ENCODE assay signal across 8 cellular contexts in genomic region chrX:47217852-47218279, GRCh38. TPM values are rescaled to one million over a fixed set of nuclear protein-coding genes. Genes with fewer than 3 reads are reported as not detected.
DNase-seq lines count a peak whose midpoint lies in the region; ATAC-seq and TF ChIP-seq lines count a peak whose summit lies in the region.

No MANE protein-coding gene starts in this region.

- H3K79me2 ChIP-seq in GM23248 (ENCODE audit: insufficient read depth) = peaks cover 39% of the 10 kb centered on the region

- peak overlapping the region; percentile 73 for H2AFZ ChIP-seq in GM23248

- H3K27me3 ChIP-seq in GM23248 (replicated peaks; ENCODE audit: insufficient read depth) = no peaks in the 10 kb centered on the region

- peak overlapping the region; percentile 72 for H3K4me2 ChIP-seq in GM23248 (ENCODE audit: unreplicated experiment)

- peaks cover 31% of the 10 kb centered on the region for H3F3A ChIP-seq in GM23248 (ENCODE audit: insufficient read depth)

- peak overlapping the region; percentile 100 for H3K9ac ChIP-seq in GM23248

- no peaks in the 10 kb centered on the region for H3K9me3 ChIP-seq in GM23248 (ENCODE audit: low read depth)

- peak; percentile 81 to 83 for ATAC-seq in naive thymus-derived CD8-positive, alpha-beta T cell
- ATAC-seq in stimulated activated naive B cell treated with anti-CD40 and anti-IgM and Interleukin-4, amounts not matched to agents 10 μg/mL and 1 μg/mL and 100 μg/mL, for 72 hours (replicated peaks) = peak; percentile 87 to 88

- H3K9me2 ChIP-seq in GM23248 (ENCODE audit: insufficient read depth) = no peaks in the 10 kb centered on the region

- H4K20me1 ChIP-seq in GM23248 (ENCODE audit: insufficient read depth) = no peaks in the 10 kb centered on the region

- peak overlapping the region; percentile 99 for H3K27ac Mint-ChIP-seq in activated T-helper 2 cell treated with anti-CD3 and anti-CD28 coated beads, Interferon-gamma antibody, Interleukin-2, Interleukin-4, amounts not matched to agents 10 μg/mL and 5 μg/mL and 100 μg/mL, durations not matched to agents 14 hours and 24 hours and 36 hours
- H3K27ac Mint-ChIP-seq in naive thymus-derived CD8-positive, alpha-beta T cell = peak overlapping the region; percentile 96 to 100 (median 99)
- peak overlapping the region; percentile 99 for H3K27ac Mint-ChIP-seq in stimulated activated naive B cell treated with anti-CD40 and anti-IgM and Interleukin-4, amounts not matched to agents 10 μg/mL and 1 μg/mL and 100 μg/mL, for 72 hours

- DNase-seq in DMS79 treated with DMSO at 0.1 percent for 48 hours (lab: John Stamatoyannopoulos, UW) (peak; percentile 95), GM23248 (peak; percentile 97), Kasumi-1 (lab: John Stamatoyannopoulos, UW) (peak; percentile 95), RPMI7951 (ENCODE audit: low read depth) (peak; percentile 99), fibroblast of mammary gland (ENCODE audit: low read depth) (peak; percentile 99)
- peak; percentile 93 for DNase-seq in activated T-helper 2 cell treated with anti-CD3 and anti-CD28 coated beads, Interferon-gamma antibody, Interleukin-2, Interleukin-4, amounts not matched to agents 10 μg/mL and 5 μg/mL and 100 μg/mL, durations not matched to agents 14 hours and 24 hours and 36 hours (ENCODE audit: low spot score)
- DNase-seq in naive thymus-derived CD8-positive, alpha-beta T cell = peak; percentile 82 to 100 (median 96)
- DNase-seq in stimulated activated naive B cell treated with anti-CD40 and anti-IgM and Interleukin-4, amounts not matched to agents 10 μg/mL and 1 μg/mL and 100 μg/mL, for 72 hours = peak; percentile 99

- no peaks in the 10 kb centered on the region for H3K9me3 Mint-ChIP-seq in activated T-helper 2 cell treated with anti-CD3 and anti-CD28 coated beads, Interferon-gamma antibody, Interleukin-2, Interleukin-4, amounts not matched to agents 10 μg/mL and 5 μg/mL and 100 μg/mL, durations not matched to agents 14 hours and 24 hours and 36 hours
- no peaks in the 10 kb centered on the region for H3K9me3 Mint-ChIP-seq in naive thymus-derived CD8-positive, alpha-beta T cell
- H3K9me3 Mint-ChIP-seq in stimulated activated naive B cell treated with anti-CD40 and anti-IgM and Interleukin-4, amounts not matched to agents 10 μg/mL and 1 μg/mL and 100 μg/mL, for 72 hours = no peaks in the 10 kb centered on the region

- in situ Hi-C loops in GM23248 (cut with MboI) = loop anchor here (25.0 kb wide), 1 partner anchor 169 kb away; no protein-coding TSS in a partner anchor

- peaks cover 72% of the 10 kb centered on the region for H3K36me3 Mint-ChIP-seq in activated T-helper 2 cell treated with anti-CD3 and anti-CD28 coated beads, Interferon-gamma antibody, Interleukin-2, Interleukin-4, amounts not matched to agents 10 μg/mL and 5 μg/mL and 100 μg/mL, durations not matched to agents 14 hours and 24 hours and 36 hours (ENCODE audit: low read depth)
- H3K36me3 Mint-ChIP-seq in naive thymus-derived CD8-positive, alpha-beta T cell = peaks cover 0 to 35% (median 2%) of the 10 kb centered on the region in 3 donors
- H3K36me3 Mint-ChIP-seq in stimulated activated naive B cell treated with anti-CD40 and anti-IgM and Interleukin-4, amounts not matched to agents 10 μg/mL and 1 μg/mL and 100 μg/mL, for 72 hours = peaks cover 27 to 58% of the 10 kb centered on the region in 2 donors

- H3K4me3 ChIP-seq in GM23248 = peak overlapping the region; percentile 85
- H3K4me3 ChIP-seq in fibroblast of mammary gland (ENCODE audit: control insufficient read depth, low read depth, low read length) = peak overlapping the region; percentile 77

- intact Hi-C loops in activated T-helper 2 cell treated with anti-CD3 and anti-CD28 coated beads, Interferon-gamma antibody, Interleukin-2, Interleukin-4, amounts not matched to agents 10 μg/mL and 5 μg/mL and 100 μg/mL, durations not matched to agents 14 hours and 24 hours and 36 hours (cut with micrococcal nuclease) = loop anchor here (1.0 to 2.0 kb wide), 3 partner anchors 15 to 433 kb away; partner anchors contain the start of genes ELK1, UBA1 and USP11

- H3K4me3 Mint-ChIP-seq in activated T-helper 2 cell treated with anti-CD3 and anti-CD28 coated beads, Interferon-gamma antibody, Interleukin-2, Interleukin-4, amounts not matched to agents 10 μg/mL and 5 μg/mL and 100 μg/mL, durations not matched to agents 14 hours and 24 hours and 36 hours (ENCODE audit: low read depth) = peak overlapping the region; percentile 91
- H3K4me3 Mint-ChIP-seq in naive thymus-derived CD8-positive, alpha-beta T cell = peak overlapping the region; percentile 88 to 98 (median 94)
- H3K4me3 Mint-ChIP-seq in stimulated activated naive B cell treated with anti-CD40 and anti-IgM and Interleukin-4, amounts not matched to agents 10 μg/mL and 1 μg/mL and 100 μg/mL, for 72 hours = peak overlapping the region; percentile 90 to 98

- H3K27ac ChIP-seq in GM23248 = peak overlapping the region; percentile 99

- no peaks in the 10 kb centered on the region for H3K27me3 Mint-ChIP-seq in activated T-helper 2 cell treated with anti-CD3 and anti-CD28 coated beads, Interferon-gamma antibody, Interleukin-2, Interleukin-4, amounts not matched to agents 10 μg/mL and 5 μg/mL and 100 μg/mL, durations not matched to agents 14 hours and 24 hours and 36 hours (ENCODE audit: low read depth)
- no peaks in the 10 kb centered on the region for H3K27me3 Mint-ChIP-seq in naive thymus-derived CD8-positive, alpha-beta T cell
- H3K27me3 Mint-ChIP-seq in stimulated activated naive B cell treated with anti-CD40 and anti-IgM and Interleukin-4, amounts not matched to agents 10 μg/mL and 1 μg/mL and 100 μg/mL, for 72 hours = no peaks in the 10 kb centered on the region

- WGBS in GM23248 (ENCODE audit: low coverage in 1 of 2, low lambda C conversion rate in 2 of 2, missing lambda C conversion rate in 2 of 2), 2 experiments = 1 to 3% methylated on average over 19 to 25 of the region's 31 CpGs

- H3K4me1 Mint-ChIP-seq in activated T-helper 2 cell treated with anti-CD3 and anti-CD28 coated beads, Interferon-gamma antibody, Interleukin-2, Interleukin-4, amounts not matched to agents 10 μg/mL and 5 μg/mL and 100 μg/mL, durations not matched to agents 14 hours and 24 hours and 36 hours (ENCODE audit: low read depth) = peaks cover 34% of the 10 kb centered on the region
- H3K4me1 Mint-ChIP-seq in naive thymus-derived CD8-positive, alpha-beta T cell = peaks cover 30 to 53% (median 44%) of the 10 kb centered on the region in 4 donors
- peaks cover 40 to 41% of the 10 kb centered on the region in 2 donors for H3K4me1 Mint-ChIP-seq in stimulated activated naive B cell treated with anti-CD40 and anti-IgM and Interleukin-4, amounts not matched to agents 10 μg/mL and 1 μg/mL and 100 μg/mL, for 72 hours

- POLR2A ChIA-PET in naive thymus-derived CD8-positive, alpha-beta T cell (lab: Charles Lee) = interaction anchor here (0.6 to 5.1 kb wide), 14 partner anchors 10 to 433 kb away, joined by 3 to 88 read pairs (median 4); partner anchors contain the start of genes ARAF, ELK1, NDUFB11 and RBM10

- H3K4me1 ChIP-seq in GM23248 (ENCODE audit: insufficient read depth) = peaks cover 25% of the 10 kb centered on the region

- no peak for TF ChIP-seq CTCF in fibroblast of mammary gland (conservative IDR thresholded peaks at IDR 0.05; ENCODE audit: control insufficient read depth, insufficient read depth, low read depth, low read length)

- no peaks in the 10 kb centered on the region; the same call in 1 of the 2 replicates for H3K36me3 ChIP-seq in GM23248 (ENCODE audit: low read depth)

RNA-seq across cellular contexts. Expression of gene CDK16, which starts 0.6 kb away (rescaled TPM):
- total RNA-seq in GM23248 (2014; rRNA removed; shearing (Covaris generic)) = 89.5 and 97.8 TPM in 2 replicates
- polyA plus RNA-seq in GM23248 (2016; fragmentation: Nextera tagmentation; extraction: Ambion mirVana) = 103 and 105 TPM in 2 replicates
- 143 and 179 TPM in 2 replicates for total RNA-seq in RPMI7951 (2014; rRNA removed; shearing (Covaris generic))
- total RNA-seq in activated T-helper 2 cell treated with anti-CD3 and anti-CD28 coated beads, Interferon-gamma antibody, Interleukin-2, Interleukin-4, amounts not matched to agents 10 μg/mL and 5 μg/mL and 100 μg/mL, durations not matched to agents 14 hours and 24 hours and 36 hours = 71.2 and 80.6 TPM in 2 replicates
- 10 to 100 TPM; 48.2 to 49.0 TPM for total RNA-seq in naive thymus-derived CD8-positive, alpha-beta T cell
- 10 to 100 TPM in 1 of 3 donors, 1 to 10 TPM in 2; 3.1 to 13.6 (median 6.1) TPM for polyA plus RNA-seq in naive thymus-derived CD8-positive, alpha-beta T cell

RNA-seq across cellular contexts. Expression of gene USP11, which starts 14.9 kb away (rescaled TPM):
- total RNA-seq in GM23248 (2014; rRNA removed; shearing (Covaris generic)) = 30.2 and 36.6 TPM in 2 replicates
- polyA plus RNA-seq in GM23248 (2016; fragmentation: Nextera tagmentation; extraction: Ambion mirVana) = 61.4 and 61.5 TPM in 2 replicates
- total RNA-seq in RPMI7951 (2014; rRNA removed; shearing (Covaris generic)) = 35.5 and 36.4 TPM in 2 replicates
- 37.2 and 39.5 TPM in 2 replicates for total RNA-seq in activated T-helper 2 cell treated with anti-CD3 and anti-CD28 coated beads, Interferon-gamma antibody, Interleukin-2, Interleukin-4, amounts not matched to agents 10 μg/mL and 5 μg/mL and 100 μg/mL, durations not matched to agents 14 hours and 24 hours and 36 hours
- total RNA-seq in naive thymus-derived CD8-positive, alpha-beta T cell = 100 to 1,000 TPM; 191 to 195 TPM
- polyA plus RNA-seq in naive thymus-derived CD8-positive, alpha-beta T cell = 100 to 1,000 TPM; 130 to 171 (median 137) TPM

RNA-seq across cellular contexts. Expression of gene UBA1, which starts 24.2 kb away (rescaled TPM):
- 264 and 266 TPM in 2 replicates for total RNA-seq in GM23248 (2014; rRNA removed; shearing (Covaris generic))
- 141 and 146 TPM in 2 replicates for polyA plus RNA-seq in GM23248 (2016; fragmentation: Nextera tagmentation; extraction: Ambion mirVana)
- total RNA-seq in RPMI7951 (2014; rRNA removed; shearing (Covaris generic)) = 254 and 283 TPM in 2 replicates
- total RNA-seq in activated T-helper 2 cell treated with anti-CD3 and anti-CD28 coated beads, Interferon-gamma antibody, Interleukin-2, Interleukin-4, amounts not matched to agents 10 μg/mL and 5 μg/mL and 100 μg/mL, durations not matched to agents 14 hours and 24 hours and 36 hours = 242 and 250 TPM in 2 replicates
- 100 to 1,000 TPM; 122 to 125 TPM for total RNA-seq in naive thymus-derived CD8-positive, alpha-beta T cell
- polyA plus RNA-seq in naive thymus-derived CD8-positive, alpha-beta T cell = 100 to 1,000 TPM; 156 to 176 (median 163) TPM

Comparison
In these comparisons a context has a peak if more than half of its experiments do, and no peak if none do; other contexts are left out.
1. Peak in every context shown above with its lines: DNase-seq, ATAC-seq, H3K4me3 ChIP-seq and H3K27ac ChIP-seq.